8 cellular contexts compared by ENCODE assay signal in genomic region chr14:96501383-96501745, GRCh38. TPM values are rescaled to one million over a fixed set of nuclear protein-coding genes. Genes with fewer than 3 reads are reported as not detected.
DNase-seq lines count a peak whose midpoint lies in the region; ATAC-seq and TF ChIP-seq lines count a peak whose summit lies in the region.

No MANE protein-coding gene starts in this region.

- no peaks in the 10 kb centered on the region for H3K9me2 ChIP-seq in DOHH2 (replicated peaks; ENCODE audit: control insufficient read depth, low read length)

- ATAC-seq in mucosa of descending colon, result peak; percentile 1
- no peak for ATAC-seq in GM21786 (IDR thresholded peaks at IDR 0.05; ENCODE audit: unreplicated experiment)

- H3K4me1 ChIP-seq in DOHH2 (ENCODE audit: control insufficient read depth, low read length) (peaks cover 62% of the 10 kb centered on the region), mucosa of descending colon (ENCODE audit: low read depth) (peaks cover 23% of the 10 kb centered on the region)

- peak overlapping the region; percentile 89 for H3K4me2 ChIP-seq in DOHH2 (ENCODE audit: low read length)

- H3K27ac ChIP-seq in DOHH2 (ENCODE audit: low read depth, low read length), result peak overlapping the region; percentile 69

- H3F3A ChIP-seq in DOHH2 (ENCODE audit: control insufficient read depth, insufficient read depth), result peaks cover 16% of the 10 kb centered on the region

- H3K4me3 ChIP-seq in DOHH2 (ENCODE audit: low read length) (peak overlapping the region; percentile 91), MG63 (peak overlapping the region; percentile 74), mucosa of descending colon (peak overlapping the region; percentile 91)

- peaks cover 47% of the 10 kb centered on the region for H3K36me3 ChIP-seq in DOHH2 (ENCODE audit: control insufficient read depth, low read length)
- no peaks in the 10 kb centered on the region; the same call in 1 of the 2 replicates for H3K36me3 ChIP-seq in MG63
- no peaks in the 10 kb centered on the region for H3K36me3 ChIP-seq in mucosa of descending colon (ENCODE audit: low read depth)

- intact Hi-C loops in mucosa of descending colon (cut with DNase I, micrococcal nuclease), result no loop called here

- H4K20me1 ChIP-seq in DOHH2 (ENCODE audit: control insufficient read depth, insufficient read depth, low read depth, low read length), result peaks cover 34% of the 10 kb centered on the region

- H3K27me3 ChIP-seq in DOHH2 (ENCODE audit: control insufficient read depth, low read length), result no peaks in the 10 kb centered on the region
- H3K27me3 ChIP-seq in MG63, result no peaks in the 10 kb centered on the region

- H3K79me2 ChIP-seq in DOHH2 (ENCODE audit: control insufficient read depth, low read length), result peaks cover 59% of the 10 kb centered on the region

- TF ChIP-seq CTCF in DOHH2 (IDR thresholded peaks at IDR 0.05; ENCODE audit: low read depth, low read length, poor library complexity, severe bottlenecking) (no peak), mucosa of descending colon (IDR thresholded peaks at IDR 0.05) (no peak)

- no peak for DNase-seq in MG63
- peak; percentile 3 for DNase-seq in central memory CD4-positive, alpha-beta T cell
- DNase-seq in mucosa of descending colon, result no peak
- DNase-seq in SKM-1 treated with dmso at 0.1 percent for 144 hours (lab: John Stamatoyannopoulos, UW; ENCODE audit: unreplicated experiment), result no peak
- no peak for DNase-seq in HuH-7 (ENCODE audit: low spot score)
- no peak for DNase-seq in DMS 273 (lab: John Stamatoyannopoulos, UW; ENCODE audit: unreplicated experiment)

- H3K9me3 ChIP-seq in DOHH2 (ENCODE audit: control insufficient read depth, insufficient read depth, low read length) (no peaks in the 10 kb centered on the region), MG63 (no peaks in the 10 kb centered on the region), mucosa of descending colon (no peaks in the 10 kb centered on the region)

RNA-seq across cellular contexts. Expression of gene PAPOLA, which starts 0.8 kb away (rescaled TPM):
- total RNA-seq in MG63 (2014; rRNA removed; shearing (Covaris generic); ENCODE audit: low replicate concordance), result 87.4 and 144 TPM in 2 replicates
- 100 to 1,000 TPM; 146 to 214 (median 212) TPM for total RNA-seq in mucosa of descending colon
